16 cellular contexts compared by ENCODE assay signal in the genomic region with DNA sequence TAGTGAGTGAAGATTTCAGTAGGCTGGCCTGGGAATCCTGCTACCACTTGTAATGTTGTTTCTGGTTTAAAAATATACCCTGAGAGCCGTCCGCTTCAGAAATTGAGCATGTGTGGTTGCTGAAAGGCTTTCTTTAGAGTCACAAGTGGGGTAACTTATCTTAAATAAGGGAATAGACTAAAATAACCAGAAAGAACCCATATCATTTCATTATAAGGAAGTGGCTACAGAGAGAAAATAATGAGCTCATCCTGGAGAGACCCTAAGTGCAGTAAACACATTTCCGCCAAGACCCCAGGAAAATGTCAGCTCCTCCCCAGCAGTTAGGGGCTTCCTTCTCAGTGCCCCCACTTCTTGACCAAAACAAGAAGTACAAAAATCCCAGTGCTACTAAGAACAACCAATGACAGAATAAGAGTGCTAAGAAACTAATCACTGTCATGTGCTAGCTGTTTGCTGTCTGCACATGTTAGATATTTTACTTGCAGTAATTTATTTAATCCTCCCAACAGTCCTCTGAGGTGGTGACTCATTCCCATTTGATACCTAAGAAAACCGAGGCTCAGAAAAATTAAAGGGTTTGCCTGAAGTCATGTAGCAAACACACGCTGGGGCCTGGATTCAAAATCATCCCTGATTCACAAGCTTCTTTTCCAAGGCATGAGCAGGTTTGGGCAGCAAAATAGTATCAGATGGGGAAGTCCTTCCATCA.
A peak's percentile ranks its signal among the peaks of the same experiment; 100 is the strongest.
DNase-seq lines count a peak whose midpoint lies in the region; ATAC-seq and TF ChIP-seq lines count a peak whose summit lies in the region.
"Had no signal": no experiment of that assay in that cellular context is flagged by ENCODE, and none has a peak within 500 bp of the region (broad histone marks: within the 10 kb centered on the region; RNA-seq: fewer than 3 reads in every experiment).

No MANE protein-coding gene starts in this region.

- in situ Hi-C loops in ACHN (cut with HindIII; ENCODE audit: low pct_ligation_motif_present, low pct_unique_long_range_greater_than_20kb, low sequenced_read_pairs): no loop called here

- TF ChIP-seq CTCF in fibroblast of mammary gland (conservative IDR thresholded peaks at IDR 0.05; ENCODE audit: control insufficient read depth, insufficient read depth, low read depth, low read length): no peak

- ATAC-seq in HG02885 (IDR thresholded peaks at IDR 0.05; ENCODE audit: poor library complexity, unreplicated experiment) (peak; percentile 57), HG03108 (IDR thresholded peaks at IDR 0.05; ENCODE audit: unreplicated experiment) (no peak)
- ATAC-seq: right cardiac atrium had no signal

- H3K4me3 ChIP-seq in fibroblast of mammary gland (ENCODE audit: control insufficient read depth, low read depth, low read length): no peak overlapping the region
- H3K4me3 ChIP-seq: breast epithelium had no signal

- DNase-seq in ACHN: peak; percentile 6
- DNase-seq in GM03348 (ENCODE audit: low spot score): peak; percentile 30
- DNase-seq in fibroblast of mammary gland (ENCODE audit: low read depth): peak; percentile 19
- no peak for DNase-seq in NCI-H2029 (lab: John Stamatoyannopoulos, UW)
- DNase-seq in activated gamma-delta T cell treated with Interleukin-2 at 50 U/mL for 16 hours: no peak
- no peak for DNase-seq in AG08396 (ENCODE audit: low spot score)
- DNase-seq: activated CD4-positive, alpha-beta T cell treated with anti-CD3 and anti-CD28 coated beads, Interleukin-2, amount 50 U/mL, for 4 hours; activated naive CD8-positive, alpha-beta T cell treated with anti-CD3 and anti-CD28 coated beads for 36 hours; GF-D8; NCI-H1930; right cardiac atrium; Right ventricle myocardium superior; T-helper 1 cell had no signal

Comparison
In these comparisons a context has a peak if more than half of its experiments do, and no peak if none do; other contexts are left out.
1. DNase-seq: peak in ACHN (single experiment), GM03348 (single experiment) and fibroblast of mammary gland (single experiment); none in NCI-H2029 (single experiment), activated gamma-delta T cell treated with Interleukin-2 at 50 U/mL for 16 hours (single experiment) and AG08396 (single experiment).